Comparison of ENCODE assay signal across 1 cellular context in genomic region chr12:116594325-116595038, GRCh38.
TF ChIP-seq lines count a peak whose summit lies in the region.

No MANE protein-coding gene starts in this region.

TF ChIP-seq in SK-N-SH treated with all-trans-retinoic acid at 6 μM for 48 hours, 23 proteins besides CTCF, POLR2A, EP300 and RAD21 (continued from another document):
- TF ChIP-seq PATZ1 (CRISPR knock-in tag; IDR thresholded peaks at IDR 0.05; ENCODE audit: borderline replicate concordance) (no peak), BACH2 (CRISPR knock-in tag; IDR thresholded peaks at IDR 0.05; ENCODE audit: borderline replicate concordance) (no peak), ZNF8 (CRISPR knock-in tag; IDR thresholded peaks at IDR 0.05) (no peak), TOX (CRISPR knock-in tag; IDR thresholded peaks at IDR 0.05; ENCODE audit: borderline replicate concordance) (no peak), POU6F1 (CRISPR knock-in tag; IDR thresholded peaks at IDR 0.05; ENCODE audit: borderline replicate concordance, low read depth) (no peak), CSDC2 (CRISPR knock-in tag; IDR thresholded peaks at IDR 0.05) (no peak), ZC3H10 (CRISPR knock-in tag; IDR thresholded peaks at IDR 0.05) (no peak), ZFP30 (CRISPR knock-in tag; IDR thresholded peaks at IDR 0.05) (no peak), TCF4 (CRISPR knock-in tag; IDR thresholded peaks at IDR 0.05; ENCODE audit: borderline replicate concordance) (no peak), SNAI2 (CRISPR knock-in tag; IDR thresholded peaks at IDR 0.05) (no peak), ZNF70 (CRISPR knock-in tag; IDR thresholded peaks at IDR 0.05) (no peak)
TF ChIP-seq in SK-N-SH treated with all-trans-retinoic acid at 6 μM for 48 hours: peak in this region for 0.
